Comparison of ENCODE assay signal across 21 cellular contexts in genomic region chr14:94088516-94088915, GRCh38. TPM values are rescaled to one million over a fixed set of nuclear protein-coding genes. Genes with fewer than 3 reads are reported as not detected.
DNase-seq lines count a peak whose midpoint lies in the region; TF ChIP-seq lines count a peak whose summit lies in the region.
"Had no signal": no experiment of that assay in that cellular context is flagged by ENCODE, and none has a peak within 500 bp of the region (broad histone marks: within the 10 kb centered on the region; RNA-seq: fewer than 3 reads in every experiment).

No MANE protein-coding gene starts in this region.

- intact Hi-C loops in activated T-helper 2 cell treated with anti-CD3 and anti-CD28 coated beads, Interferon-gamma antibody, Interleukin-2, Interleukin-4, amounts not matched to agents 10 μg/mL and 5 μg/mL and 100 μg/mL, durations not matched to agents 14 hours and 24 hours and 36 hours (cut with micrococcal nuclease) = no loop called here

- H3K4me1 Mint-ChIP-seq in nephron progenitor cell = peaks cover 15% of the 10 kb centered on the region
- no peaks in the 10 kb centered on the region for H3K4me1 Mint-ChIP-seq in activated T-helper 2 cell treated with anti-CD3 and anti-CD28 coated beads, Interferon-gamma antibody, Interleukin-2, Interleukin-4, amounts not matched to agents 10 μg/mL and 5 μg/mL and 100 μg/mL, durations not matched to agents 14 hours and 24 hours and 36 hours (ENCODE audit: low read depth)
- H3K4me1 Mint-ChIP-seq: stimulated activated naive CD8-positive, alpha-beta T cell treated with anti-CD3 and anti-CD28 coated beads, Interleukin-15, amount 100 ng/mL, for 72 hours had no signal

- TF ChIP-seq CTCF in fibroblast of mammary gland (conservative IDR thresholded peaks at IDR 0.05; ENCODE audit: control insufficient read depth, insufficient read depth, low read depth, low read length) (no peak), nephron progenitor cell (IDR thresholded peaks at IDR 0.05) (no peak)

- DNase-seq in EL (peak; percentile 67), RKO (ENCODE audit: low spot score) (peak; percentile 60), fibroblast of mammary gland (ENCODE audit: low read depth) (peak; percentile 66), nephron progenitor cell (no peak), nucleus accumbens (lab: John Stamatoyannopoulos, UW) (no peak), GM03348 (ENCODE audit: low spot score) (no peak), DMS79 treated with DMSO at 0.1 percent for 48 hours (lab: John Stamatoyannopoulos, UW) (no peak)
- DNase-seq in activated T-helper 2 cell treated with anti-CD3 and anti-CD28 coated beads, Interferon-gamma antibody, Interleukin-2, Interleukin-4, amounts not matched to agents 10 μg/mL and 5 μg/mL and 100 μg/mL, durations not matched to agents 14 hours and 24 hours and 36 hours (ENCODE audit: low spot score) = no peak
- DNase-seq: activated CD4-positive, alpha-beta memory T cell treated with anti-CD3 and anti-CD28 coated beads, Interleukin-2, amount 10 ng/mL, durations not matched to agents 7 days and 5 days; hippocampal formation; KG1; lower lobe of right lung; MV-4-11; NCI-H1694 treated with DMSO at 0.1 percent for 48 hours; posterior cingulate gyrus; Right ventricle myocardium superior; stimulated activated naive CD8-positive, alpha-beta T cell treated with anti-CD3 and anti-CD28 coated beads, Interleukin-15, amount 100 ng/mL, for 72 hours; SW 1271; thyroid gland had no signal

- H3K4me3 Mint-ChIP-seq in nephron progenitor cell = no peak overlapping the region
- no peak overlapping the region for H3K4me3 Mint-ChIP-seq in activated T-helper 2 cell treated with anti-CD3 and anti-CD28 coated beads, Interferon-gamma antibody, Interleukin-2, Interleukin-4, amounts not matched to agents 10 μg/mL and 5 μg/mL and 100 μg/mL, durations not matched to agents 14 hours and 24 hours and 36 hours (ENCODE audit: low read depth)
- H3K4me3 Mint-ChIP-seq: activated CD4-positive, alpha-beta memory T cell treated with anti-CD3 and anti-CD28 coated beads, Interleukin-2, amount 10 ng/mL, durations not matched to agents 7 days and 5 days; activated naive CD8-positive, alpha-beta T cell; stimulated activated naive CD8-positive, alpha-beta T cell treated with anti-CD3 and anti-CD28 coated beads, Interleukin-15, amount 100 ng/mL, for 72 hours had no signal

- peaks cover 53% of the 10 kb centered on the region for H3K36me3 Mint-ChIP-seq in nephron progenitor cell (ENCODE audit: low read depth)
- H3K36me3 Mint-ChIP-seq in activated T-helper 2 cell treated with anti-CD3 and anti-CD28 coated beads, Interferon-gamma antibody, Interleukin-2, Interleukin-4, amounts not matched to agents 10 μg/mL and 5 μg/mL and 100 μg/mL, durations not matched to agents 14 hours and 24 hours and 36 hours (ENCODE audit: low read depth) = peaks cover 14% of the 10 kb centered on the region

- H3K4me3 ChIP-seq in fibroblast of mammary gland (ENCODE audit: control insufficient read depth, low read depth, low read length) = no peak overlapping the region
- H3K4me3 ChIP-seq: ascending aorta, lower lobe of right lung, thyroid gland had no signal

- H3K9me3 Mint-ChIP-seq in nephron progenitor cell = peaks cover 28% of the 10 kb centered on the region
- peaks cover 3% of the 10 kb centered on the region for H3K9me3 Mint-ChIP-seq in activated T-helper 2 cell treated with anti-CD3 and anti-CD28 coated beads, Interferon-gamma antibody, Interleukin-2, Interleukin-4, amounts not matched to agents 10 μg/mL and 5 μg/mL and 100 μg/mL, durations not matched to agents 14 hours and 24 hours and 36 hours

- no peaks in the 10 kb centered on the region for H3K27me3 Mint-ChIP-seq in nephron progenitor cell (ENCODE audit: low read depth, poor library complexity)
- no peaks in the 10 kb centered on the region for H3K27me3 Mint-ChIP-seq in activated T-helper 2 cell treated with anti-CD3 and anti-CD28 coated beads, Interferon-gamma antibody, Interleukin-2, Interleukin-4, amounts not matched to agents 10 μg/mL and 5 μg/mL and 100 μg/mL, durations not matched to agents 14 hours and 24 hours and 36 hours (ENCODE audit: low read depth)
- H3K27me3 Mint-ChIP-seq: activated CD4-positive, alpha-beta memory T cell treated with anti-CD3 and anti-CD28 coated beads, Interleukin-2, amount 10 ng/mL, durations not matched to agents 7 days and 5 days; activated naive CD8-positive, alpha-beta T cell; stimulated activated naive CD8-positive, alpha-beta T cell treated with anti-CD3 and anti-CD28 coated beads, Interleukin-15, amount 100 ng/mL, for 72 hours had no signal

- peak overlapping the region; percentile 34 for H3K27ac Mint-ChIP-seq in nephron progenitor cell
- H3K27ac Mint-ChIP-seq in activated T-helper 2 cell treated with anti-CD3 and anti-CD28 coated beads, Interferon-gamma antibody, Interleukin-2, Interleukin-4, amounts not matched to agents 10 μg/mL and 5 μg/mL and 100 μg/mL, durations not matched to agents 14 hours and 24 hours and 36 hours = no peak overlapping the region
- H3K27ac Mint-ChIP-seq: activated CD4-positive, alpha-beta memory T cell treated with anti-CD3 and anti-CD28 coated beads, Interleukin-2, amount 10 ng/mL, durations not matched to agents 7 days and 5 days; activated naive CD8-positive, alpha-beta T cell; stimulated activated naive CD8-positive, alpha-beta T cell treated with anti-CD3 and anti-CD28 coated beads, Interleukin-15, amount 100 ng/mL, for 72 hours had no signal

RNA-seq across cellular contexts. Expression of gene IFI27L1, which starts 7.4 kb away (rescaled TPM):
- total RNA-seq in activated T-helper 2 cell treated with anti-CD3 and anti-CD28 coated beads, Interferon-gamma antibody, Interleukin-2, Interleukin-4, amounts not matched to agents 10 μg/mL and 5 μg/mL and 100 μg/mL, durations not matched to agents 14 hours and 24 hours and 36 hours = 27.7 and 31.2 TPM in 2 replicates
- total RNA-seq: ascending aorta had no signal

RNA-seq across cellular contexts. Expression of gene DDX24, which starts 7.5 kb away (rescaled TPM):
- 276 and 277 TPM in 2 replicates for total RNA-seq in activated T-helper 2 cell treated with anti-CD3 and anti-CD28 coated beads, Interferon-gamma antibody, Interleukin-2, Interleukin-4, amounts not matched to agents 10 μg/mL and 5 μg/mL and 100 μg/mL, durations not matched to agents 14 hours and 24 hours and 36 hours

RNA-seq across cellular contexts. Expression of gene IFI27, which starts 22.0 kb away (rescaled TPM):
- total RNA-seq in activated T-helper 2 cell treated with anti-CD3 and anti-CD28 coated beads, Interferon-gamma antibody, Interleukin-2, Interleukin-4, amounts not matched to agents 10 μg/mL and 5 μg/mL and 100 μg/mL, durations not matched to agents 14 hours and 24 hours and 36 hours = 2.1 and 5.2 TPM in 2 replicates

RNA-seq across cellular contexts. Expression of gene IFI27L2, which starts 40.9 kb away (rescaled TPM):
- 47.4 and 48.8 TPM in 2 replicates for total RNA-seq in activated T-helper 2 cell treated with anti-CD3 and anti-CD28 coated beads, Interferon-gamma antibody, Interleukin-2, Interleukin-4, amounts not matched to agents 10 μg/mL and 5 μg/mL and 100 μg/mL, durations not matched to agents 14 hours and 24 hours and 36 hours

Comparison
In these comparisons a context has a peak if more than half of its experiments do, and no peak if none do; other contexts are left out.
1. DNase-seq: peak in EL (single experiment), RKO (single experiment) and fibroblast of mammary gland (single experiment); none in nephron progenitor cell (single experiment), nucleus accumbens (0 of 56), GM03348 (single experiment), activated T-helper 2 cell treated with anti-CD3 and anti-CD28 coated beads, Interferon-gamma antibody, Interleukin-2, Interleukin-4, amounts not matched to agents 10 μg/mL and 5 μg/mL and 100 μg/mL, durations not matched to agents 14 hours and 24 hours and 36 hours (single experiment) and DMS79 treated with DMSO at 0.1 percent for 48 hours (single experiment).